ENCODE assay signal across 1 cellular context in the genomic region with DNA sequence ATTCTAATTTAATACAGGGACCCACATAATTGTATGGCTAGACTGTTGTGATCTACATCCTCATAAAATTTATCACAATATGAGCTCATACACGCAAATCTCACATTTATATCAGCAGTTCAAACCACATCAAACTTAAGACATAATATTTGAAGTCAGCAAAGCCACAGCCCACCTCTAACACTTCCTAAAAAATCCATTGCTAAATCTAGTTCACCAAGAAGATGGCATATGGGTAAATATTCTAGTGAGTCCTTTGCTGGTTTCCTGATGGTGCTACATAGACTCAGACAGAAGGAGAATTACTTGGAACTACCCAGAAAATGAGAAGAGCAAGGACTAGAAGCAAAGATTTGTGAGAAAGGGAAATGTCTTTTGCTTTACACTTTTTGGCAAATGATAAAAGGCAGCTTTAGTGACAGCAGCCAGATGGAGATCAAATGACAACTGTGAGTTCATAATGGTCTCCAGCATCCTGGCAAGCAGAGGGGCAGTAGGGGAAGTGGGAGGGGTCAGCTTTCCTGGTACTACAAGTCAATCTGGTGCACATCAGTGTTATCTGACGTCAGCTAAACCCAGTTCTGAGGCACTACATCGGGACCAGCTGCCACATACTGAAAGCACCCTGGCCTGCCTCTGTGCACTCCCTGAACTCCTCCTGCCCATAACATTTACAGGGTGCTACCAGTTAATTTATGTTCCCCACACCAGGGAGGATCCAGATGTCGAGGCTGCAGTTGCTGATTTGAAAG.
TF ChIP-seq lines count a peak whose summit lies in the region.

No MANE protein-coding gene starts in this region.

TF ChIP-seq in K562, 482 proteins besides CTCF, POLR2A, EP300 and RAD21 (continued from another document):
- TF ChIP-seq TBP (optimal IDR thresholded peaks at IDR 0.05; ENCODE audit: low read depth, low read length) (no peak), DEAF1 (CRISPR knock-in tag; IDR thresholded peaks at IDR 0.05) (no peak), RCOR1 (IDR thresholded peaks at IDR 0.05; ENCODE audit: borderline replicate concordance in 1 of 2, low read depth in 2 of 2, low read length in 2 of 2) (peak in 1 of 2 experiments; percentile 12; a peak in 1 of 4 replicates), MEIS2 (IDR thresholded peaks at IDR 0.05; ENCODE audit: partially characterized antibody) (peak; percentile 26), CBFA2T3 (IDR thresholded peaks at IDR 0.05) (peak; percentile 32; the same call in 1 of the 2 replicates), ATF1 (CRISPR knock-in tag; IDR thresholded peaks at IDR 0.05) (no peak), ATF1 (tag; IDR thresholded peaks at IDR 0.05) (peak; percentile 27; the same call in 1 of the 2 replicates), STAG1 (CRISPR knock-in tag; IDR thresholded peaks at IDR 0.05; ENCODE audit: borderline replicate concordance) (no peak), CTBP1 (IDR thresholded peaks at IDR 0.05; ENCODE audit: borderline replicate concordance) (0 out of 2 replicates have a peak, but pooled peaks have one; percentile 43)
- TF ChIP-seq, protein P1, sequence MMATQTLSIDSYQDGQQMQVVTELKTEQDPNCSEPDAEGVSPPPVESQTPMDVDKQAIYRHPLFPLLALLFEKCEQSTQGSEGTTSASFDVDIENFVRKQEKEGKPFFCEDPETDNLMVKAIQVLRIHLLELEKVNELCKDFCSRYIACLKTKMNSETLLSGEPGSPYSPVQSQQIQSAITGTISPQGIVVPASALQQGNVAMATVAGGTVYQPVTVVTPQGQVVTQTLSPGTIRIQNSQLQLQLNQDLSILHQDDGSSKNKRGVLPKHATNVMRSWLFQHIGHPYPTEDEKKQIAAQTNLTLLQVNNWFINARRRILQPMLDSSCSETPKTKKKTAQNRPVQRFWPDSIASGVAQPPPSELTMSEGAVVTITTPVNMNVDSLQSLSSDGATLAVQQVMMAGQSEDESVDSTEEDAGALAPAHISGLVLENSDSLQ (IDR thresholded peaks at IDR 0.05), result peak; percentile 40
